ENCODE assay signal across 34 cellular contexts in the genomic region with DNA sequence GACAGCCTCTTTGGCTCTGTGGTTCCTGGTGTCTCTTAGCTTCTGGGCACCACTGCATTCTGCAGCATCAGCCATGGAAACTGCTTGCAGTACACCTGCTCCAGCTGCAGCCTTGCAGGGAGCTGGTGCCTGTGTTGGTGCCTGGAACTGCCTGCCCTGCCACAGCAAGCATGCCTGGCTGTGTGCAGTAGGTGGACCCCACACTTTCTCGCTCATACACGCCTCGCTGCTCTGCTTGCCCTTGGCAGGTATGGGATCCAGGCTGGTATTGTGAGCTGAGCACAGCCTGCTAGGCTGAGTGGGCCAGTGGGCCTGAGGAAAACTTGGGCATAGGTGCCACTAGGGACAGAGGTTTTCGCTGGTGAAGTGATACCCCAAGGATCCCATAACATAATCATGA. TPM values are rescaled to one million over a fixed set of nuclear protein-coding genes. Genes with fewer than 3 reads are reported as not detected.
"Had no signal": no experiment of that assay in that cellular context is flagged by ENCODE, and none has a peak within 500 bp of the region (broad histone marks: within the 10 kb centered on the region; RNA-seq: fewer than 3 reads in every experiment).

No MANE protein-coding gene starts in this region.

- H3K9me3 Mint-ChIP-seq: activated CD4-positive, alpha-beta memory T cell treated with anti-CD3 and anti-CD28 coated beads, Interleukin-2, amount 10 ng/mL, durations not matched to agents 7 days and 5 days; activated CD4-positive, alpha-beta T cell treated with anti-CD3 and anti-CD28 coated beads, Interleukin-2, amount 10 ng/mL, durations not matched to agents 24 days and 14 days; activated T-cell treated with anti-CD3 and anti-CD28 coated beads, Interleukin-2, amount 50 U/mL, for 24 hours; activated T-cell treated with anti-CD3 and anti-CD28 coated beads, Interleukin-2, amount 50 U/mL, for 72 hours; activated T-helper 17 cell treated with anti-CD3 and anti-CD28 coated beads, Interleukin-2, amount 50 U/mL, for 72 hours; brain had no signal

- H3K27me3 ChIP-seq: ascending aorta, breast epithelium, colonic mucosa, gastroesophageal sphincter had no signal

- H3K4me1 ChIP-seq: ascending aorta, breast epithelium, colonic mucosa, esophagus squamous epithelium, gastroesophageal sphincter had no signal

- H3K27ac Mint-ChIP-seq: activated CD4-positive, alpha-beta memory T cell treated with anti-CD3 and anti-CD28 coated beads, Interleukin-2, amount 10 ng/mL, durations not matched to agents 7 days and 5 days; activated CD4-positive, alpha-beta T cell treated with anti-CD3 and anti-CD28 coated beads for 36 hours; activated CD4-positive, alpha-beta T cell treated with anti-CD3 and anti-CD28 coated beads, Interleukin-2, amount 10 ng/mL, durations not matched to agents 24 days and 14 days; activated naive CD8-positive, alpha-beta T cell; activated T-cell treated with anti-CD3 and anti-CD28 coated beads, Interleukin-2, amount 50 U/mL, for 24 hours; activated T-cell treated with anti-CD3 and anti-CD28 coated beads, Interleukin-2, amount 50 U/mL, for 72 hours; activated T-helper 17 cell treated with anti-CD3 and anti-CD28 coated beads, Interleukin-2, amount 50 U/mL, for 72 hours; brain had no signal

- H3K36me3 Mint-ChIP-seq: activated naive CD8-positive, alpha-beta T cell; brain had no signal

- ATAC-seq: activated CD4-positive, alpha-beta T cell treated with anti-CD3 and anti-CD28 coated beads for 36 hours; activated T-cell treated with anti-CD3 and anti-CD28 coated beads, Interleukin-2, amount 50 U/mL, for 72 hours; activated T-helper 17 cell treated with anti-CD3 and anti-CD28 coated beads, Interleukin-2, amount 50 U/mL, for 72 hours; gastroesophageal sphincter had no signal

- H3K4me3 Mint-ChIP-seq: activated CD4-positive, alpha-beta memory T cell treated with anti-CD3 and anti-CD28 coated beads, Interleukin-2, amount 10 ng/mL, durations not matched to agents 7 days and 5 days; activated CD4-positive, alpha-beta T cell treated with anti-CD3 and anti-CD28 coated beads for 36 hours; activated CD4-positive, alpha-beta T cell treated with anti-CD3 and anti-CD28 coated beads, Interleukin-2, amount 10 ng/mL, durations not matched to agents 24 days and 14 days; activated naive CD8-positive, alpha-beta T cell; activated T-cell treated with anti-CD3 and anti-CD28 coated beads, Interleukin-2, amount 50 U/mL, for 24 hours; activated T-cell treated with anti-CD3 and anti-CD28 coated beads, Interleukin-2, amount 50 U/mL, for 72 hours; activated T-helper 17 cell treated with anti-CD3 and anti-CD28 coated beads, Interleukin-2, amount 50 U/mL, for 72 hours; brain had no signal

- H3K27ac ChIP-seq: ascending aorta, breast epithelium, cardiac muscle cell, colonic mucosa, epithelial cell of prostate, esophagus squamous epithelium, gastroesophageal sphincter had no signal

- H3K9me3 ChIP-seq: ascending aorta, breast epithelium, colonic mucosa, esophagus squamous epithelium, gastroesophageal sphincter had no signal

- H3K4me3 ChIP-seq: ascending aorta, breast epithelium, cardiac muscle cell, colonic mucosa, esophagus squamous epithelium, gastroesophageal sphincter had no signal

- H3K4me1 Mint-ChIP-seq: activated CD4-positive, alpha-beta memory T cell treated with anti-CD3 and anti-CD28 coated beads, Interleukin-2, amount 10 ng/mL, durations not matched to agents 7 days and 5 days; activated CD4-positive, alpha-beta T cell treated with anti-CD3 and anti-CD28 coated beads for 36 hours; activated CD4-positive, alpha-beta T cell treated with anti-CD3 and anti-CD28 coated beads, Interleukin-2, amount 10 ng/mL, durations not matched to agents 24 days and 14 days; activated T-helper 17 cell treated with anti-CD3 and anti-CD28 coated beads, Interleukin-2, amount 50 U/mL, for 72 hours; brain had no signal

- H3K36me3 ChIP-seq: ascending aorta, breast epithelium, cardiac muscle cell, colonic mucosa, esophagus squamous epithelium, gastroesophageal sphincter had no signal

- DNase-seq: activated CD4-positive, alpha-beta memory T cell treated with anti-CD3 and anti-CD28 coated beads, Interleukin-2, amount 10 ng/mL, durations not matched to agents 7 days and 5 days; activated CD4-positive, alpha-beta T cell treated with anti-CD3 and anti-CD28 coated beads for 36 hours; activated CD4-positive, alpha-beta T cell treated with anti-CD3 and anti-CD28 coated beads, Interleukin-2, amount 10 ng/mL, durations not matched to agents 24 days and 14 days; activated CD4-positive, CD25-positive, alpha-beta regulatory T cell; activated CD4-positive, CD25-positive, alpha-beta regulatory T cell treated with anti-CD3 and anti-CD28 coated beads, Interleukin-2, amount 50 U/mL, for 72 hours; activated CD8-positive, alpha-beta memory T cell treated with anti-CD3 and anti-CD28 coated beads, Interleukin-2, amount 50 U/mL, for 48 hours; activated effector memory CD4-positive, alpha-beta T cell treated with Interleukin-2 at 50 U/mL for 16 hours; activated gamma-delta T cell treated with Interleukin-2 at 50 U/mL for 16 hours; activated naive CD4-positive, alpha-beta T cell treated with anti-CD3 and anti-CD28 coated beads, Interleukin-2, amount 50 U/mL, for 16 hours; activated naive CD4-positive, alpha-beta T cell treated with Interleukin-2 at 50 U/mL for 16 hours; activated T-cell treated with anti-CD3 and anti-CD28 coated beads for 4 hours; activated T-cell treated with anti-CD3 and anti-CD28 coated beads, Interleukin-2, amount 50 U/mL, for 24 hours; activated T-cell treated with anti-CD3 and anti-CD28 coated beads, Interleukin-2, amount 50 U/mL, for 72 hours; central memory CD4-positive, alpha-beta T cell; cerebellar nuclear complex; colonic mucosa; effector CD8-positive, alpha-beta T cell; esophagus squamous epithelium; foreskin melanocyte; T-helper 2 cell had no signal

RNA-seq across cellular contexts. Expression of gene OR2J3, which starts 22.8 kb away (rescaled TPM):
- total RNA-seq: activated CD4-positive, alpha-beta memory T cell treated with anti-CD3 and anti-CD28 coated beads, Interleukin-2, amount 10 ng/mL, durations not matched to agents 7 days and 5 days; activated CD4-positive, alpha-beta T cell treated with anti-CD3 and anti-CD28 coated beads for 36 hours; activated CD4-positive, alpha-beta T cell treated with anti-CD3 and anti-CD28 coated beads, Interleukin-2, amount 10 ng/mL, durations not matched to agents 24 days and 14 days; activated T-cell treated with anti-CD3 and anti-CD28 coated beads, Interleukin-2, amount 50 U/mL, for 72 hours; activated T-helper 17 cell treated with anti-CD3 and anti-CD28 coated beads, Interleukin-2, amount 50 U/mL, for 72 hours; ascending aorta; cardiac muscle cell; colonic mucosa; dermis microvascular lymphatic vessel endothelial cell; endothelial cell of umbilical vein; esophagus squamous epithelium; fibroblast of lung; fibroblast of villous mesenchyme; gastroesophageal sphincter; glomerular endothelial cell; T-helper 1 cell treated with Interleukin-12 subunit alpha and Interleukin-12 subunit beta and Interleukin-4 antibody, amounts not matched to agents 30 ng/mL and 1 ng/mL, for 36 hours had no signal

RNA-seq across cellular contexts. Expression of gene OR2J1, which starts 31.4 kb away (rescaled TPM):
- total RNA-seq: activated CD4-positive, alpha-beta memory T cell treated with anti-CD3 and anti-CD28 coated beads, Interleukin-2, amount 10 ng/mL, durations not matched to agents 7 days and 5 days; activated CD4-positive, alpha-beta T cell treated with anti-CD3 and anti-CD28 coated beads for 36 hours; activated CD4-positive, alpha-beta T cell treated with anti-CD3 and anti-CD28 coated beads, Interleukin-2, amount 10 ng/mL, durations not matched to agents 24 days and 14 days; activated T-cell treated with anti-CD3 and anti-CD28 coated beads, Interleukin-2, amount 50 U/mL, for 72 hours; activated T-helper 17 cell treated with anti-CD3 and anti-CD28 coated beads, Interleukin-2, amount 50 U/mL, for 72 hours; ascending aorta; breast epithelium; cardiac muscle cell; colonic mucosa; dermis microvascular lymphatic vessel endothelial cell; endothelial cell of umbilical vein; esophagus squamous epithelium; fibroblast of lung; fibroblast of villous mesenchyme; gastroesophageal sphincter; glomerular endothelial cell; T-helper 1 cell treated with Interleukin-12 subunit alpha and Interleukin-12 subunit beta and Interleukin-4 antibody, amounts not matched to agents 30 ng/mL and 1 ng/mL, for 36 hours had no signal

RNA-seq across cellular contexts. Expression of gene OR2J2, which starts 40.1 kb away (rescaled TPM):
- total RNA-seq: activated CD4-positive, alpha-beta memory T cell treated with anti-CD3 and anti-CD28 coated beads, Interleukin-2, amount 10 ng/mL, durations not matched to agents 7 days and 5 days; activated CD4-positive, alpha-beta T cell treated with anti-CD3 and anti-CD28 coated beads for 36 hours; activated CD4-positive, alpha-beta T cell treated with anti-CD3 and anti-CD28 coated beads, Interleukin-2, amount 10 ng/mL, durations not matched to agents 24 days and 14 days; activated T-cell treated with anti-CD3 and anti-CD28 coated beads, Interleukin-2, amount 50 U/mL, for 72 hours; activated T-helper 17 cell treated with anti-CD3 and anti-CD28 coated beads, Interleukin-2, amount 50 U/mL, for 72 hours; ascending aorta; breast epithelium; cardiac muscle cell; colonic mucosa; dermis microvascular lymphatic vessel endothelial cell; endothelial cell of umbilical vein; esophagus squamous epithelium; fibroblast of lung; fibroblast of villous mesenchyme; gastroesophageal sphincter; glomerular endothelial cell; T-helper 1 cell treated with Interleukin-12 subunit alpha and Interleukin-12 subunit beta and Interleukin-4 antibody, amounts not matched to agents 30 ng/mL and 1 ng/mL, for 36 hours had no signal

RNA-seq across cellular contexts. Expression of gene OR2B3, which starts 43.5 kb away (rescaled TPM):
- total RNA-seq: activated CD4-positive, alpha-beta memory T cell treated with anti-CD3 and anti-CD28 coated beads, Interleukin-2, amount 10 ng/mL, durations not matched to agents 7 days and 5 days; activated CD4-positive, alpha-beta T cell treated with anti-CD3 and anti-CD28 coated beads for 36 hours; activated CD4-positive, alpha-beta T cell treated with anti-CD3 and anti-CD28 coated beads, Interleukin-2, amount 10 ng/mL, durations not matched to agents 24 days and 14 days; activated T-cell treated with anti-CD3 and anti-CD28 coated beads, Interleukin-2, amount 50 U/mL, for 72 hours; activated T-helper 17 cell treated with anti-CD3 and anti-CD28 coated beads, Interleukin-2, amount 50 U/mL, for 72 hours; ascending aorta; breast epithelium; cardiac muscle cell; colonic mucosa; dermis microvascular lymphatic vessel endothelial cell; endothelial cell of umbilical vein; esophagus squamous epithelium; fibroblast of lung; fibroblast of villous mesenchyme; gastroesophageal sphincter; glomerular endothelial cell; T-helper 1 cell treated with Interleukin-12 subunit alpha and Interleukin-12 subunit beta and Interleukin-4 antibody, amounts not matched to agents 30 ng/mL and 1 ng/mL, for 36 hours had no signal
